Comparison of ENCODE assay signal across 8 cellular contexts in genomic region chr20:61682998-61683681, GRCh38.
"Had no signal": no experiment of that assay in that cellular context is flagged by ENCODE, and none has a peak within 500 bp of the region (broad histone marks: within the 10 kb centered on the region; RNA-seq: fewer than 3 reads in every experiment).

No MANE protein-coding gene starts in this region.

- H3K4me3 ChIP-seq: adrenal gland, colonic mucosa, thoracic aorta had no signal

- H3K27ac ChIP-seq: adrenal gland, colonic mucosa, thoracic aorta had no signal

- H3K9me3 ChIP-seq: adrenal gland, colonic mucosa, thoracic aorta had no signal

- H3K4me1 ChIP-seq: adrenal gland, colonic mucosa had no signal

- H3K27me3 ChIP-seq: adrenal gland, colonic mucosa had no signal

- H3K36me3 ChIP-seq: adrenal gland, colonic mucosa, thoracic aorta had no signal

- DNase-seq: activated naive CD4-positive, alpha-beta T cell treated with anti-CD3 and anti-CD28 coated beads, Interleukin-2, amount 10 ng/mL, durations not matched to agents 7 days and 5 days; adrenal gland; caudate nucleus; colonic mucosa; nephron progenitor cell; stimulated activated CD4-positive, alpha-beta T cell treated with anti-CD3 and anti-CD28 coated beads, Interleukin-4, amount 100 ng/mL, for 24 hours; stimulated activated naive CD8-positive, alpha-beta T cell treated with anti-CD3 and anti-CD28 coated beads, Interleukin-15, amount 100 ng/mL, for 72 hours had no signal
